8 cellular contexts compared by ENCODE assay signal in the genomic region with DNA sequence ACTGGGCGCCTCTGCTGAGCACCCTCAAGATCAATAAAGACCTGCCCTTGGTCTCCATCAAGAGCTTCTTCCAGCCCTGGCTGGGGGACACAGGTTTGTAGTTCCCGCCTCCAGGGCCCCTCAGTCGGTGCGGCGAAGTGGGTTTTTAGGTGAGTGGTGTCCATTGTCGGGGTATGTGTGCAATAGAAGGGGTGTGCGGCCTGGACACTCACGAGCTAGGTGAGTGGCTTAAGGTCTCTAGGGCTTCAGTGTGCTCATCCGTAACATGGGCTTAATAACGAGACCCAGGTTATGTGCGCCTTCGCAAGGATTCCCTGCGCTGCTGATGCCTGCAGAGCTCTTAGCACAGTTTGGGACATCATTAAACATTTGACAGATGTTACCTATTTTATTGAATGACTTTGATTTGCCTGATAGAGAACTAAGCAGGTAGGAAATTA. TPM values are rescaled to one million over a fixed set of nuclear protein-coding genes. Genes with fewer than 3 reads are reported as not detected.
DNase-seq lines count a peak whose midpoint lies in the region; ATAC-seq and TF ChIP-seq lines count a peak whose summit lies in the region.

No MANE protein-coding gene starts in this region.

- 8% methylated on average over 13 of the region's 13 CpGs for WGBS in urinary bladder

- H3K4me3 ChIP-seq in cardiac fibroblast (replicated peaks in 1 of 2; ENCODE audit: low read depth in 2 of 2, low read length in 2 of 2) (peak overlapping the region; percentile 77 to 86), lower lobe of right lung (peak overlapping the region; percentile 98), urinary bladder (ENCODE audit: low read depth, low read length) (peak overlapping the region; percentile 91)

- H3K4me1 ChIP-seq in lower lobe of right lung (peaks cover 16% of the 10 kb centered on the region), urinary bladder (ENCODE audit: insufficient read depth) (no peaks in the 10 kb centered on the region)

- POLR2A ChIA-PET in HEK293T (lab: Yijun Ruan, JAX): interaction anchor here (0.7 to 1.2 kb wide), 5 partner anchors 11 to 61 kb away, joined by 3 to 4 read pairs (median 3); no protein-coding TSS in a partner anchor

- TF ChIP-seq CTCF in cardiac fibroblast (IDR thresholded peaks at IDR 0.05; ENCODE audit: low read depth, low read length) (no peak), lower lobe of right lung (IDR thresholded peaks at IDR 0.05) (no peak)

- H3K27me3 ChIP-seq in lower lobe of right lung (ENCODE audit: low read depth): no peaks in the 10 kb centered on the region

- H3K36me3 ChIP-seq in lower lobe of right lung (peaks cover 8% of the 10 kb centered on the region), urinary bladder (ENCODE audit: insufficient read depth) (no peaks in the 10 kb centered on the region)

- peak; percentile 64 for DNase-seq in NCI-H1105 treated with DMSO at 0.1 percent for 48 hours (lab: John Stamatoyannopoulos, UW)
- DNase-seq in NCI-H1105 (lab: John Stamatoyannopoulos, UW): no peak
- peak; percentile 41 for DNase-seq in HEK293T (ENCODE audit: extremely low spot score)
- DNase-seq in NCI-H2171 (lab: John Stamatoyannopoulos, UW): peak; percentile 25
- no peak for DNase-seq in cardiac fibroblast (ENCODE audit: low read depth in 2 of 2)
- no peak for DNase-seq in lower lobe of right lung

- ATAC-seq in lower lobe of right lung (peak; percentile 20 to 21), HG02938 (IDR thresholded peaks at IDR 0.05; ENCODE audit: unreplicated experiment) (no peak)

- CTCF ChIA-PET in HEK293T (lab: Yijun Ruan, JAX): no interaction called here

- intact Hi-C loops in lower lobe of right lung (cut with DNase I): no loop called here

- peak overlapping the region; percentile 79 for H3K27ac ChIP-seq in lower lobe of right lung
- no peak overlapping the region for H3K27ac ChIP-seq in urinary bladder (ENCODE audit: low read depth)

- no peaks in the 10 kb centered on the region for H3K9me3 ChIP-seq in lower lobe of right lung

TF ChIP-seq in HEK293T, 16 proteins besides CTCF, POLR2A, EP300 and RAD21:
- TF ChIP-seq FOXK2 (IDR thresholded peaks at IDR 0.05) (no peak), ZNF384 (IDR thresholded peaks at IDR 0.05) (peak; percentile 81)

RNA-seq across cellular contexts. Expression of a gene that starts 0.7 kb away (rescaled TPM):
- total RNA-seq in lower lobe of right lung (12.9 TPM), urinary bladder (54.3 TPM)
- 6.4 TPM for polyA plus RNA-seq in urinary bladder

Comparison
In these comparisons a context has a peak if more than half of its experiments do, and no peak if none do; other contexts are left out.
1. DNase-seq: peak in NCI-H1105 treated with DMSO at 0.1 percent for 48 hours (single experiment), HEK293T (single experiment) and NCI-H2171 (single experiment); none in NCI-H1105 (single experiment), cardiac fibroblast (0 of 2) and lower lobe of right lung (single experiment).
2. Peak in every context shown above with its lines, with median percentiles within 50 percentile points of each other: H3K4me3 ChIP-seq.